ENCODE assay signal across 17 cellular contexts in the genomic region with DNA sequence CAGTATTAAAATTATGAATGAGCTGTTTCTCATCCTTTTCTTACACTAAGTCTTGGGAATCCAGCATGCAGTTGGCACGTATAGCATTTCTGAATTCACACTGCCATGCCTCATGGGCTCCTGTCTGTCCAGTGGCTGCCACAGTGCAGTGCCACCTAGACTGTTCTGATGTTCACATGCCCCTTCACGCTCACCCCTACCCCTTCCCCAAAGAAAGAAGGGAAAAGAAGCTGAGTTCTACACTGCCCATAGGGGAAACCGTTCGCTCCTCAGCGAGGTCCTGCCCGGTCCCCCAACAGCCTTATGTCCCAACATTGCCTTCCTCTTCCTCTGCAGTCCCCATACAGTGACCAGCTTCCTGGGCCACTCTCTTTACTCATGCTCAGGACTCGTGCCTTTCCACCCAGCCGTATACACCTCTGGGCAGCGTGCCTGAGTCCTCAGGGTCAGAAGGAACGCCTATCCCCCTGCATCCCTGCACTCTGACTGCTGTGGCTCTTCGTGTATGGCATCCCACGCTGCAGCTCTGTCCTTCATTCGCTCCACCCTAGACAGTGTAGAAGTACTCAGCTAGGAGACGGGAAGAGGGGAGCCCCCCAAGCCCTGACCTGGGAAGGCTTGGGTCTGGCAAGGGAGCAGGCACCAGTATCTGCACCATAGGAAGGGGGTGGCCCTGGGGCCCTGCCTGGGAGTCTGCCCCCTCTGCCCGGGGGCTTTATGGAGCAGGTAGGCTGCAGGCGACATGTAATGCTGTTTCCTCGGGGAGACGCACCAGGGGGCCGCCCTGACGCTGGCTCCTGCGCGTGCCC. TPM values are rescaled to one million over a fixed set of nuclear protein-coding genes. Genes with fewer than 3 reads are reported as not detected.
DNase-seq lines count a peak whose midpoint lies in the region; ATAC-seq, FAIRE-seq and TF ChIP-seq lines count a peak whose summit lies in the region.
"Had no signal": no experiment of that assay in that cellular context is flagged by ENCODE, and none has a peak within 500 bp of the region (broad histone marks: within the 10 kb centered on the region; RNA-seq: fewer than 3 reads in every experiment).

No MANE protein-coding gene starts in this region.

- peak overlapping the region in 3 of 9 donors; percentile 8 to 34 (median 26) for H3K27ac Mint-ChIP-seq in naive thymus-derived CD4-positive, alpha-beta T cell

- peaks cover 0 to 22% (median 14%) of the 10 kb centered on the region in 9 donors for H3K4me1 ChIP-seq in heart right ventricle
- peaks cover 5 to 19% of the 10 kb centered on the region in 2 donors for H3K4me1 ChIP-seq in naive thymus-derived CD4-positive, alpha-beta T cell (ENCODE audit: control insufficient read depth in 2 of 2, insufficient read depth in 2 of 2, low read length in 2 of 2)

- peaks cover 0 to 7% (median 0%) of the 10 kb centered on the region in 5 donors for H3K36me3 Mint-ChIP-seq in naive thymus-derived CD4-positive, alpha-beta T cell

- peak overlapping the region in 8 of 10 donors; percentile 25 to 77 (median 66) for H3K4me3 Mint-ChIP-seq in naive thymus-derived CD4-positive, alpha-beta T cell

- H3K27ac ChIP-seq in heart right ventricle (no peak overlapping the region), substantia nigra (ENCODE audit: low read depth, low read length, poor library complexity, severe bottlenecking) (no peak overlapping the region)
- H3K27ac ChIP-seq in naive thymus-derived CD4-positive, alpha-beta T cell (ENCODE audit: low read depth, low read length), result no peak overlapping the region
- H3K27ac ChIP-seq: thyroid gland had no signal

- H3K27me3 Mint-ChIP-seq in naive thymus-derived CD4-positive, alpha-beta T cell, result peaks cover 29 to 58% (median 43%) of the 10 kb centered on the region in 5 donors

- TF ChIP-seq CTCF in heart right ventricle (IDR thresholded peaks at IDR 0.05) (no peak), bronchial epithelial cell (IDR thresholded peaks at IDR 0.05; ENCODE audit: insufficient read depth, low read length, severe bottlenecking) (no peak)

- H3K4me3 ChIP-seq in heart right ventricle (no peak overlapping the region), bronchial epithelial cell (ENCODE audit: low read depth, low read length) (no peak overlapping the region)
- H3K4me3 ChIP-seq in naive thymus-derived CD4-positive, alpha-beta T cell (ENCODE audit: low read length), result peak overlapping the region; percentile 48
- H3K4me3 ChIP-seq: mucosa of descending colon, thyroid gland had no signal

- DNase-seq in Right ventricle myocardium superior (peak; percentile 20), heart right ventricle (no peak), bronchial epithelial cell (ENCODE audit: low read depth) (no peak), substantia nigra (lab: John Stamatoyannopoulos, UW) (no peak), frontal cortex (ENCODE audit: low spot score in 2 of 2) (no peak), NCI-H2081 (lab: John Stamatoyannopoulos, UW) (no peak)
- DNase-seq in naive thymus-derived CD4-positive, alpha-beta T cell, result no peak
- DNase-seq in effector CD8-positive, alpha-beta T cell (lab: John Stamatoyannopoulos, UW), result no peak
- DNase-seq: NCI-H2029, NCI-H526 treated with DMSO at 0.1 percent for 48 hours, OCI-M1 had no signal

- H3K9me3 ChIP-seq in heart right ventricle, result peaks cover 0 to 8% (median 0%) of the 10 kb centered on the region in 11 donors
- no peaks in the 10 kb centered on the region for H3K9me3 ChIP-seq in naive thymus-derived CD4-positive, alpha-beta T cell (ENCODE audit: control insufficient read depth in 2 of 3, low read length in 3 of 3)
- H3K9me3 ChIP-seq: mucosa of descending colon, SK-N-SH, thyroid gland had no signal

- intact Hi-C loops in Right ventricle myocardium superior (cut with DNase I) (no loop called here), heart right ventricle (cut with DNase I) (loop anchor here in 1 of 10 donors (10.0 kb wide), 1 partner anchor 54 kb away; a partner anchor contains a TSS)
- intact Hi-C loops in naive thymus-derived CD4-positive, alpha-beta T cell (cut with micrococcal nuclease), result loop anchor here (1.0 to 2.0 kb wide), 2 partner anchors 50 to 271 kb away; a partner anchor contains a TSS

- H3K9me3 Mint-ChIP-seq in naive thymus-derived CD4-positive, alpha-beta T cell, result peaks cover 0 to 14% (median 4%) of the 10 kb centered on the region in 11 donors

- POLR2A ChIA-PET in naive thymus-derived CD4-positive, alpha-beta T cell (lab: Charles Lee), result no interaction called here

- 39 to 40% methylated on average over 21 to 22 of the region's 22 CpGs for WGBS in heart right ventricle, 2 donors

- CTCF ChIA-PET in naive thymus-derived CD4-positive, alpha-beta T cell (lab: Charles Lee), result no interaction called here

- no peak for ATAC-seq in Right ventricle myocardium superior (ENCODE audit: poor library complexity)
- ATAC-seq in heart right ventricle, result no peak
- no peak for ATAC-seq in naive thymus-derived CD4-positive, alpha-beta T cell

- H3K4me1 Mint-ChIP-seq in naive thymus-derived CD4-positive, alpha-beta T cell, result peaks cover 6 to 15% (median 7%) of the 10 kb centered on the region in 7 donors

- H3K27me3 ChIP-seq in heart right ventricle, result peaks cover 46 to 88% (median 76%) of the 10 kb centered on the region in 7 donors
- peaks cover 6% of the 10 kb centered on the region for H3K27me3 ChIP-seq in bronchial epithelial cell (ENCODE audit: control insufficient read depth, insufficient read depth, low read length)
- peaks cover 9 to 25% of the 10 kb centered on the region in 2 donors for H3K27me3 ChIP-seq in naive thymus-derived CD4-positive, alpha-beta T cell (ENCODE audit: control insufficient read depth in 2 of 2, insufficient read depth in 2 of 2, low read length in 2 of 2)

- H3K36me3 ChIP-seq in heart right ventricle, result no peaks in the 10 kb centered on the region
- no peaks in the 10 kb centered on the region for H3K36me3 ChIP-seq in bronchial epithelial cell (ENCODE audit: control insufficient read depth, insufficient read depth, low read length)
- H3K36me3 ChIP-seq in naive thymus-derived CD4-positive, alpha-beta T cell (ENCODE audit: control insufficient read depth in 2 of 3, insufficient read depth in 3 of 3, low read length in 3 of 3), result no peaks in the 10 kb centered on the region
- H3K36me3 ChIP-seq: thyroid gland had no signal

- peak; percentile 23 for FAIRE-seq in bronchial epithelial cell (lab: Jason Lieb, UNC)
- FAIRE-seq in frontal cortex (lab: Jason Lieb, UNC), result no peak
- FAIRE-seq: endothelial cell of umbilical vein, keratinocyte had no signal

RNA-seq across cellular contexts. Expression of a gene that starts 24.1 kb away (rescaled TPM):
- total RNA-seq in Right ventricle myocardium superior (251 TPM), heart right ventricle (100 to 1,000 TPM; 262 to 372 (median 338) TPM), bronchial epithelial cell (240 and 297 TPM in 2 replicates), frontal cortex (107 TPM)
- 100 to 1,000 TPM; 204 to 498 TPM for polyA plus RNA-seq in heart right ventricle
- total RNA-seq in naive thymus-derived CD4-positive, alpha-beta T cell, result 100 to 1,000 TPM; 198 to 390 (median 259) TPM
- polyA plus RNA-seq in naive thymus-derived CD4-positive, alpha-beta T cell, result 100 to 1,000 TPM; 382 to 434 TPM

RNA-seq across cellular contexts. Expression of a gene that starts 44.7 kb away (rescaled TPM):
- 7.3 TPM for total RNA-seq in Right ventricle myocardium superior
- total RNA-seq in heart right ventricle, result 10 to 100 TPM in 1 of 10 donors, 1 to 10 TPM in 9; 5.6 to 10.6 (median 6.3) TPM
- 10 to 100 TPM; 11.3 to 15.7 TPM for polyA plus RNA-seq in heart right ventricle
- 16.1 and 17.1 TPM in 2 replicates for total RNA-seq in bronchial epithelial cell
- 10 to 100 TPM; 16.8 to 31.8 (median 27.8) TPM for total RNA-seq in naive thymus-derived CD4-positive, alpha-beta T cell
- polyA plus RNA-seq in naive thymus-derived CD4-positive, alpha-beta T cell, result 10 to 100 TPM; 21.9 to 33.0 TPM
- 4.1 TPM for total RNA-seq in frontal cortex

RNA-seq across cellular contexts. Expression of a gene that starts 50.7 kb away (rescaled TPM):
- total RNA-seq in Right ventricle myocardium superior (65.6 TPM), heart right ventricle (10 to 100 TPM; 38.0 to 65.2 (median 46.3) TPM), bronchial epithelial cell (43.2 and 87.7 TPM in 2 replicates), frontal cortex (33.4 TPM)
- 100 to 1,000 TPM; 113 to 174 TPM for polyA plus RNA-seq in heart right ventricle
- total RNA-seq in naive thymus-derived CD4-positive, alpha-beta T cell, result 10 to 100 TPM; 34.3 to 79.3 (median 65.2) TPM
- polyA plus RNA-seq in naive thymus-derived CD4-positive, alpha-beta T cell, result 100 to 1,000 TPM; 132 to 149 TPM

RNA-seq across cellular contexts. Expression of a gene that starts 51.6 kb away (rescaled TPM):
- total RNA-seq in Right ventricle myocardium superior (not detected), heart right ventricle (not detected), bronchial epithelial cell (not detected in 2 replicates), frontal cortex (not detected)
- polyA plus RNA-seq in heart right ventricle, result not detected
- total RNA-seq in naive thymus-derived CD4-positive, alpha-beta T cell, result not detected
- not detected for polyA plus RNA-seq in naive thymus-derived CD4-positive, alpha-beta T cell
- total RNA-seq: endothelial cell of umbilical vein, mucosa of descending colon, progenitor cell of endocrine pancreas, thyroid gland had no signal
- polyA plus RNA-seq: endothelial cell of umbilical vein, SK-N-SH had no signal
